Comparison of ENCODE assay signal across 8 cellular contexts in the genomic region with DNA sequence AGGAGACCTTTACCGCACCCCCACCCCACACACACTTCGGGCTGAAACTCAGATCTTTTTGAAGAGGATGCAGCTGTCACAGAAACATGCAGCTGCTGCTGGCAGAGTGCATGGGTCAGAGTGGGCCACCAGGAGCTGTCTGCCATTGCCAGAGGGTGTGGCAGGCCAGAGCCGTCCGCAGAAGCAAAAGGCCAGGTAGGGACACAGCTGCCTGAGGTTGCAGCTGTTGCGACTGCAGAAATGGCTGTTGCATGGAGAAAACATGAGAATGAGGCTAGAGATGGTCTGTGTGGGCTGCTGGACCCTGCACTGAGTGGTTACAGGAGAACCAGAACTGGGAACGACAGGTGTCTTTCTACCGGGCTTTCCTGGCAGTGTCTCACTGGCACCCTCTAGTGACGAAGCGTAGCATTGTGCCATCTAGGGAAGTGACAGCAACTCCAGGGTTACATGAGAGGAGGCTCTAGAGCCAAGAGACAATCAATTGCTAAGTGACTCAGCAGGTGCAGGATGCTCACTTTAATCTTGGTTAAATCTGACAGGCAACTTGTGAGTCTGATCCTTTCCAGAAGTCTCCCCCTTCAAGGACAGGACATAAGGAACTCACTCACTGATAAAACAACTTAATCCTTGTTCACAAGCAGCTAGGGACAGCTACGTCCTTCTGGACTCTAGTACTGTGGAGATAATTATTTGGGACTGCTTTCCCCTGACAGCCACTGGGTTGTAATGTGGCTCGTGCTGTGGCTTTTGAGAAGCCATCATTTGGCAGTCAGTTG. TPM values are rescaled to one million over a fixed set of nuclear protein-coding genes. Genes with fewer than 3 reads are reported as not detected.
DNase-seq lines count a peak whose midpoint lies in the region; ATAC-seq and TF ChIP-seq lines count a peak whose summit lies in the region.

No MANE protein-coding gene starts in this region.

- H3K36me3 ChIP-seq in neutrophil: no peaks in the 10 kb centered on the region

- TF ChIP-seq CTCF in LNCAP (IDR thresholded peaks at IDR 0.05): peak; percentile 89
- TF ChIP-seq CTCF in neutrophil (IDR thresholded peaks at IDR 0.05): peak; percentile 95

- H3K27ac ChIP-seq in neutrophil: no peak overlapping the region

- H3K9me3 ChIP-seq in neutrophil: no peaks in the 10 kb centered on the region

- DNase-seq in DMS114 treated with DMSO at 0.1 percent for 48 hours (lab: John Stamatoyannopoulos, UW; ENCODE audit: unreplicated experiment): peak; percentile 62
- DNase-seq in RPMI7951 (ENCODE audit: low read depth): peak; percentile 67
- DNase-seq in activated T-helper 1 cell treated with anti-CD3 and anti-CD28 coated beads, Interleukin-2, amount 50 U/mL, for 16 hours (ENCODE audit: low read depth in 1 of 2, low spot score in 1 of 2): peak; percentile 72 to 73
- peak; percentile 52 for DNase-seq in fibroblast of the conjunctiva (ENCODE audit: low read depth)
- peak; percentile 43 for DNase-seq in stromal cell of bone marrow (ENCODE audit: low read depth)

- no peaks in the 10 kb centered on the region for H3K27me3 ChIP-seq in neutrophil

- H3K4me3 ChIP-seq in neutrophil (ENCODE audit: low read depth in 1 of 2, low read length in 1 of 2): peak overlapping the region; percentile 8 to 25

- H3K4me1 ChIP-seq in neutrophil (ENCODE audit: control insufficient read depth in 1 of 2, insufficient read depth in 1 of 2, low read depth in 1 of 2, low read length in 1 of 2): peaks cover 6 to 7% of the 10 kb centered on the region in 2 experiments

- ATAC-seq in GM21786 (IDR thresholded peaks at IDR 0.05; ENCODE audit: unreplicated experiment): peak; percentile 72

RNA-seq across cellular contexts. Expression of a gene that starts 29.1 kb away (rescaled TPM):
- total RNA-seq in RPMI7951 (2014; rRNA removed; shearing (Covaris generic)): 0.10 and 0.12 TPM in 2 replicates

RNA-seq across cellular contexts. Expression of a gene that starts 39.2 kb away (rescaled TPM):
- total RNA-seq in RPMI7951 (2014; rRNA removed; shearing (Covaris generic)): 92.6 and 101 TPM in 2 replicates
